In genomic region chr16:4327386-4327781, GRCh38 we compare ENCODE assay signal across 1 cellular context.
TF ChIP-seq lines count a peak whose summit lies in the region.

No MANE protein-coding gene starts in this region.

TF ChIP-seq in H1, 55 proteins besides CTCF, POLR2A, EP300 and RAD21:
- TF ChIP-seq TAF7 (optimal IDR thresholded peaks at IDR 0.05; ENCODE audit: borderline replicate concordance, low read depth, low read length) (no peak), BCL11A (IDR thresholded peaks at IDR 0.05; ENCODE audit: low read depth in 2 of 2, low read length in 2 of 2) (no peak)
TF ChIP-seq in H1: peak in this region for 0.
